ENCODE assay signal across 11 cellular contexts in genomic region chr1:156246241-156246761, GRCh38. TPM values are rescaled to one million over a fixed set of nuclear protein-coding genes. Genes with fewer than 3 reads are reported as not detected.
DNase-seq lines count a peak whose midpoint lies in the region; ATAC-seq, FAIRE-seq and TF ChIP-seq lines count a peak whose summit lies in the region.
"Had no signal": no experiment of that assay in that cellular context is flagged by ENCODE, and none has a peak within 500 bp of the region (broad histone marks: within the 10 kb centered on the region; RNA-seq: fewer than 3 reads in every experiment).

No MANE protein-coding gene starts in this region.

- H3K4me3 ChIP-seq in HepG2 (replicated peaks in 1 of 3; ENCODE audit: insufficient read depth in 1 of 3, low read depth in 2 of 3, low read length in 3 of 3), result peak overlapping the region; percentile 28 to 65 (median 30); a peak in 4 of 6 replicates
- peak overlapping the region in 1 of 3 donors; percentile 21 for H3K4me3 ChIP-seq in right lobe of liver
- H3K4me3 ChIP-seq in endothelial cell of umbilical vein (replicated peaks in 1 of 3; ENCODE audit: insufficient read depth in 1 of 3, low read depth in 1 of 3, low read length in 3 of 3), result no peak overlapping the region
- peak overlapping the region; percentile 50 for H3K4me3 ChIP-seq in thoracic aorta

- DNase-seq in HepG2 (ENCODE audit: low spot score) (no peak), right lobe of liver (no peak), endothelial cell of umbilical vein (ENCODE audit: low read depth, low spot score) (no peak), thoracic aorta (ENCODE audit: low spot score) (no peak), GOT3 (lab: John Stamatoyannopoulos, UW) (no peak), NCI-H2081 treated with DMSO at 0.1 percent for 48 hours (lab: John Stamatoyannopoulos, UW) (no peak), activated gamma-delta T cell treated with Interleukin-2 at 50 U/mL for 16 hours (no peak)
- DNase-seq: KG1 had no signal

- H3K27me3 ChIP-seq in HepG2 (ENCODE audit: control insufficient read depth in 1 of 2, insufficient read depth in 2 of 2, low read length in 2 of 2), result no peaks in the 10 kb centered on the region
- H3K27me3 ChIP-seq in right lobe of liver, result no peaks in the 10 kb centered on the region
- H3K27me3 ChIP-seq in endothelial cell of umbilical vein (ENCODE audit: control insufficient read depth in 2 of 2, insufficient read depth in 2 of 2, low read length in 2 of 2), result peaks cover 0 to 4% of the 10 kb centered on the region in 2 experiments
- H3K27me3 ChIP-seq in thoracic aorta (replicated peaks; ENCODE audit: insufficient read depth), result no peaks in the 10 kb centered on the region
- H3K27me3 ChIP-seq: thyroid gland had no signal

- TF ChIP-seq EP300 in HepG2 (IDR thresholded peaks at IDR 0.05; ENCODE audit: low read depth in 2 of 2, low read length in 2 of 2) (no peak), HepG2 (CRISPR knock-in tag; IDR thresholded peaks at IDR 0.05; ENCODE audit: borderline replicate concordance) (no peak)

- POLR2A ChIA-PET in HepG2 (lab: Yijun Ruan, JAX) (interaction anchor here (0.8 to 1.5 kb wide), 5 partner anchors 9 to 36 kb away, joined by 3 to 7 read pairs (median 3); partner anchors contain the start of gene SMG5), endothelial cell of umbilical vein (lab: Charles Lee) (interaction anchor here (1.2 kb wide), 1 partner anchor 13 kb away, joined by 4 read pairs; no protein-coding TSS in a partner anchor)

- H3K9me3 ChIP-seq in HepG2 (ENCODE audit: low read length) (no peaks in the 10 kb centered on the region), right lobe of liver (no peaks in the 10 kb centered on the region), endothelial cell of umbilical vein (replicated peaks; ENCODE audit: control insufficient read depth, insufficient read depth, low read length) (no peaks in the 10 kb centered on the region), thoracic aorta (no peaks in the 10 kb centered on the region)
- H3K9me3 ChIP-seq: thyroid gland had no signal

- TF ChIP-seq POLR2A in HepG2 (IDR thresholded peaks at IDR 0.05; ENCODE audit: insufficient read depth in 1 of 2, low read depth in 2 of 2, low read length in 2 of 2) (no peak), right lobe of liver (IDR thresholded peaks at IDR 0.05) (no peak), endothelial cell of umbilical vein (IDR thresholded peaks at IDR 0.05; ENCODE audit: low read depth, low read length) (no peak)

- ATAC-seq in HepG2 (no peak), right lobe of liver (no peak), thoracic aorta (ENCODE audit: insufficient number of reproducible peaks, low FRiP score, low read depth) (no peak)

- TF ChIP-seq RAD21 in HepG2 (CRISPR knock-in tag; IDR thresholded peaks at IDR 0.05), result no peak

- H3K36me3 ChIP-seq in HepG2 (replicated peaks in 1 of 2; ENCODE audit: control insufficient read depth in 1 of 2, insufficient read depth in 2 of 2, low read length in 2 of 2), result peaks cover 9 to 20% of the 10 kb centered on the region in 2 experiments; a peak in 4 of 5 replicates
- H3K36me3 ChIP-seq in right lobe of liver, result peaks cover 0 to 21% (median 6%) of the 10 kb centered on the region in 4 donors
- H3K36me3 ChIP-seq in endothelial cell of umbilical vein (ENCODE audit: control insufficient read depth in 2 of 2, extremely low read depth in 1 of 2, insufficient read depth in 2 of 2, low read length in 2 of 2), result peaks cover 3 to 22% of the 10 kb centered on the region in 2 experiments
- H3K36me3 ChIP-seq in thoracic aorta, result peaks cover 21% of the 10 kb centered on the region

- H3K9me1 ChIP-seq in endothelial cell of umbilical vein (replicated peaks; ENCODE audit: control insufficient read depth, extremely low read depth, insufficient read depth, low read length), result no peaks in the 10 kb centered on the region

- 47% methylated on average over 9 of the region's 10 CpGs for WGBS in HepG2 (ENCODE audit: low lambda C conversion rate)
- 38% methylated on average over 4 of the region's 10 CpGs for WGBS in right lobe of liver (ENCODE audit: insufficient coverage, low coverage, low lambda C conversion rate, missing lambda C conversion rate)

- BruUV-seq in HepG2 (replicated peaks; lab: Mats Ljungman, UMichigan) (no TSS peak), endothelial cell of umbilical vein (replicated peaks; lab: Mats Ljungman, UMichigan) (no TSS peak)

- H2AFZ ChIP-seq in HepG2 (ENCODE audit: low read length) (no peak overlapping the region), endothelial cell of umbilical vein (ENCODE audit: low read depth, low read length) (peak overlapping the region; percentile 12)

- peaks cover 34% of the 10 kb centered on the region for H3K4me1 ChIP-seq in HepG2 (ENCODE audit: insufficient read depth, low read length)
- peaks cover 0 to 10% (median 0%) of the 10 kb centered on the region in 4 donors for H3K4me1 ChIP-seq in right lobe of liver
- H3K4me1 ChIP-seq in endothelial cell of umbilical vein (ENCODE audit: control insufficient read depth, extremely low read depth, insufficient read depth, low read length), result peaks cover 9% of the 10 kb centered on the region
- peaks cover 0 to 28% of the 10 kb centered on the region in 2 donors for H3K4me1 ChIP-seq in thoracic aorta (ENCODE audit: control insufficient read depth in 1 of 2, low read depth in 2 of 2)

- H3K27ac ChIP-seq in HepG2 (ENCODE audit: extremely low read length, insufficient read depth, low read length) (no peak overlapping the region), right lobe of liver (no peak overlapping the region), VCaP (peak overlapping the region; percentile 40; the same call in 1 of the 2 replicates), endothelial cell of umbilical vein (ENCODE audit: insufficient read depth, low read depth, low read length) (no peak overlapping the region), thoracic aorta (no peak overlapping the region)
- H3K27ac ChIP-seq: C4-2B, thyroid gland had no signal

- TF ChIP-seq CTCF in HepG2 (CRISPR knock-in tag; IDR thresholded peaks at IDR 0.05) (no peak), right lobe of liver (IDR thresholded peaks at IDR 0.05) (no peak), VCaP (conservative IDR thresholded peaks at IDR 0.05) (no peak), endothelial cell of umbilical vein (IDR thresholded peaks at IDR 0.05; ENCODE audit: extremely low read depth in 1 of 2, insufficient read depth in 1 of 2, low read depth in 1 of 2, low read length in 2 of 2) (no peak), thoracic aorta (IDR thresholded peaks at IDR 0.05) (no peak)

- H4K20me1 ChIP-seq in HepG2 (ENCODE audit: insufficient read depth, low read length) (no peaks in the 10 kb centered on the region), endothelial cell of umbilical vein (replicated peaks; ENCODE audit: control insufficient read depth, extremely low read depth, insufficient read depth, low read length) (no peaks in the 10 kb centered on the region)

- FAIRE-seq in HepG2 (lab: Jason Lieb, UNC) (no peak), endothelial cell of umbilical vein (lab: Jason Lieb, UNC) (no peak)

- H3K9ac ChIP-seq in HepG2 (ENCODE audit: insufficient read depth, low read depth, low read length) (peak overlapping the region; percentile 53), endothelial cell of umbilical vein (replicated peaks; ENCODE audit: extremely low read depth, insufficient read depth, low read length) (no peak overlapping the region)

- dilution Hi-C loops in endothelial cell of umbilical vein (cut with MboI; ENCODE audit: extremely low pct_ligation_motif_present, low sequenced_read_pairs), result no loop called here

- H3K4me2 ChIP-seq in HepG2 (ENCODE audit: low read depth, low read length), result peak overlapping the region; percentile 92
- H3K4me2 ChIP-seq in endothelial cell of umbilical vein (ENCODE audit: insufficient read depth, low read length), result no peak overlapping the region

- intact Hi-C loops in HepG2 (cut with micrococcal nuclease; ENCODE audit: unreplicated experiment), result no loop called here
- intact Hi-C loops in right lobe of liver (cut with DNase I), result loop anchor here in 1 of 2 donors (10.0 kb wide), 1 partner anchor 112 kb away; no protein-coding TSS in a partner anchor
- intact Hi-C loops in endothelial cell of umbilical vein (cut with micrococcal nuclease), result no loop called here

- in situ Hi-C loops in HepG2 (cut with HindIII; ENCODE audit: extremely low pct_ligation_motif_present, low pct_unique_long_range_greater_than_20kb), result no loop called here

- no peaks in the 10 kb centered on the region for H3K79me2 ChIP-seq in HepG2 (ENCODE audit: insufficient read depth, low read length)
- H3K79me2 ChIP-seq in endothelial cell of umbilical vein (ENCODE audit: control insufficient read depth, insufficient read depth, low read length), result no peaks in the 10 kb centered on the region

- CTCF ChIA-PET in HepG2 (lab: Yijun Ruan, JAX; ENCODE audit: low intra/inter-chr PET ratio, low total read pairs), result no interaction called here
- CTCF ChIA-PET in endothelial cell of umbilical vein (lab: Charles Lee), result interaction anchor here (1.7 to 3.8 kb wide), 3 partner anchors 12 to 101 kb away, joined by 7 to 17 read pairs (median 12); no protein-coding TSS in a partner anchor

RNA-seq across cellular contexts. Expression of gene PAQR6, which starts 1.6 kb away (rescaled TPM):
- total RNA-seq in HepG2 (2016; rRNA removed; fragmentation: Illumina TruSeq; extraction: Trizol) (0.14 and 0.82 TPM in 2 replicates), right lobe of liver (1 to 10 TPM in 3 of 6 experiments, under 1 TPM in 3; 0.43 to 4.0 (median 1.1) TPM), endothelial cell of umbilical vein (1.6 and 2.2 TPM in 2 replicates), thoracic aorta (1 to 10 TPM in 1 of 2 donors, under 1 TPM in 1; 0.27 to 2.5 TPM)
- 0.26 TPM in 1 of 2 replicates, not detected in the other for total RNA-seq in HepG2 (2016; cell fraction: cytosol; rRNA removed; fragmentation: Illumina TruSeq; extraction: Trizol; ENCODE audit: low read depth)
- 0.10 and 0.71 TPM in 2 replicates for total RNA-seq in HepG2 (2016; cell fraction: insoluble cytoplasmic fraction; rRNA removed; fragmentation: Illumina TruSeq; extraction: Trizol)
- total RNA-seq in HepG2 (2016; cell fraction: membrane; rRNA removed; fragmentation: Illumina TruSeq; extraction: Trizol), result 0.34 and 0.43 TPM in 2 replicates
- total RNA-seq in HepG2 (2016; cell fraction: nucleus; rRNA removed; fragmentation: Illumina TruSeq; extraction: Trizol), result 1.0 and 1.1 TPM in 2 replicates
- polyA plus RNA-seq in HepG2 (2011; rRNA removed) (1.4 and 2.0 TPM in 2 replicates), endothelial cell of umbilical vein (1.3 and 1.6 TPM in 2 replicates)
- polyA plus RNA-seq in HepG2 (2011; cell fraction: cytosol; rRNA removed), result 0.21 and 0.47 TPM in 2 replicates
- polyA plus RNA-seq in HepG2 (2011; cell fraction: nucleus; rRNA removed), result 25.1 and 43.0 TPM in 2 replicates
- polyA plus RNA-seq in HepG2 (2012), result 2.4 and 4.5 TPM in 2 replicates
- polyA plus RNA-seq in HepG2 (2016; cell fraction: cytosol; fragmentation: Illumina TruSeq; extraction: Trizol; ENCODE audit: low read depth), result 0.09 and 0.17 TPM in 2 replicates
- polyA plus RNA-seq in HepG2 (2016; cell fraction: insoluble cytoplasmic fraction; fragmentation: Illumina TruSeq; extraction: Trizol; ENCODE audit: low read depth), result 0.32 and 0.57 TPM in 2 replicates
- polyA plus RNA-seq in HepG2 (2016; cell fraction: membrane; fragmentation: Illumina TruSeq; extraction: Trizol; ENCODE audit: low read depth), result 0.24 and 0.26 TPM in 2 replicates
- polyA plus RNA-seq in HepG2 (2016; cell fraction: nucleus; fragmentation: Illumina TruSeq; extraction: Trizol; ENCODE audit: insufficient read depth, low read depth), result 3.7 and 4.1 TPM in 2 replicates
- polyA minus RNA-seq in HepG2 (2011; rRNA and poly(A)+ RNA removed; ENCODE audit: low replicate concordance), result 0.98 and 1.0 TPM in 2 replicates
- 0.59 and 1.9 TPM in 2 replicates for polyA minus RNA-seq in HepG2 (2011; cell fraction: cytosol; rRNA and poly(A)+ RNA removed)
- 1.9 and 2.4 TPM in 2 replicates for polyA minus RNA-seq in HepG2 (2011; cell fraction: nucleus; rRNA and poly(A)+ RNA removed)
- 0.05 and 0.17 TPM in 2 replicates for polyA plus RNA-seq in endothelial cell of umbilical vein (2011; cell fraction: cytosol; rRNA removed)
- 4.4 and 5.6 TPM in 2 replicates for polyA plus RNA-seq in endothelial cell of umbilical vein (2011; cell fraction: nucleus; rRNA removed)
- polyA plus RNA-seq in endothelial cell of umbilical vein (2012), result 0.94 and 1.4 TPM in 2 replicates
- 0.68 TPM in 1 of 2 replicates, not detected in the other for polyA minus RNA-seq in endothelial cell of umbilical vein
- polyA minus RNA-seq in endothelial cell of umbilical vein (2011; cell fraction: cytosol; rRNA and poly(A)+ RNA removed), result 0.72 TPM
- 1.1 and 1.5 TPM in 2 replicates for polyA minus RNA-seq in endothelial cell of umbilical vein (2011; cell fraction: nucleus; rRNA and poly(A)+ RNA removed)

RNA-seq across cellular contexts. Expression of gene BGLAP, which starts 4.3 kb away (rescaled TPM):
- total RNA-seq in HepG2 (2016; rRNA removed; fragmentation: Illumina TruSeq; extraction: Trizol) (0.62 TPM in 1 of 2 replicates, not detected in the other), right lobe of liver (1 to 10 TPM in 3 of 6 experiments, under 1 TPM in 1, not detected in 2; 0.44 to 1.5 (median 1.2) TPM), endothelial cell of umbilical vein (1.0 and 2.4 TPM in 2 replicates), thoracic aorta (not detected)
- not detected in 2 replicates for total RNA-seq in HepG2 (2016; cell fraction: cytosol; rRNA removed; fragmentation: Illumina TruSeq; extraction: Trizol; ENCODE audit: low read depth)
- 0.32 TPM in 1 of 2 replicates, not detected in the other for total RNA-seq in HepG2 (2016; cell fraction: insoluble cytoplasmic fraction; rRNA removed; fragmentation: Illumina TruSeq; extraction: Trizol)
- total RNA-seq in HepG2 (2016; cell fraction: membrane; rRNA removed; fragmentation: Illumina TruSeq; extraction: Trizol), result not detected in 2 replicates
- 1.1 and 1.5 TPM in 2 replicates for total RNA-seq in HepG2 (2016; cell fraction: nucleus; rRNA removed; fragmentation: Illumina TruSeq; extraction: Trizol)
- polyA plus RNA-seq in HepG2 (2011; rRNA removed) (1.4 and 1.6 TPM in 2 replicates), endothelial cell of umbilical vein (0.65 and 1.2 TPM in 2 replicates)
- polyA plus RNA-seq in HepG2 (2011; cell fraction: cytosol; rRNA removed), result 0.29 and 0.40 TPM in 2 replicates
- polyA plus RNA-seq in HepG2 (2011; cell fraction: nucleus; rRNA removed), result 9.8 and 12.1 TPM in 2 replicates
- 1.3 TPM in 2 replicates for polyA plus RNA-seq in HepG2 (2012)
- not detected in 2 replicates for polyA plus RNA-seq in HepG2 (2016; cell fraction: cytosol; fragmentation: Illumina TruSeq; extraction: Trizol; ENCODE audit: low read depth)
- 0.29 TPM in 1 of 2 replicates, not detected in the other for polyA plus RNA-seq in HepG2 (2016; cell fraction: insoluble cytoplasmic fraction; fragmentation: Illumina TruSeq; extraction: Trizol; ENCODE audit: low read depth)
- not detected in 2 replicates for polyA plus RNA-seq in HepG2 (2016; cell fraction: membrane; fragmentation: Illumina TruSeq; extraction: Trizol; ENCODE audit: low read depth)
- 2.1 TPM in 2 replicates for polyA plus RNA-seq in HepG2 (2016; cell fraction: nucleus; fragmentation: Illumina TruSeq; extraction: Trizol; ENCODE audit: insufficient read depth, low read depth)
- polyA minus RNA-seq in HepG2 (2011; rRNA and poly(A)+ RNA removed; ENCODE audit: low replicate concordance), result 1.4 and 2.2 TPM in 2 replicates
- polyA minus RNA-seq in HepG2 (2011; cell fraction: cytosol; rRNA and poly(A)+ RNA removed), result not detected in 2 replicates
- polyA minus RNA-seq in HepG2 (2011; cell fraction: nucleus; rRNA and poly(A)+ RNA removed), result 1.9 and 2.0 TPM in 2 replicates
- polyA plus RNA-seq in endothelial cell of umbilical vein (2011; cell fraction: cytosol; rRNA removed), result 0.14 and 0.35 TPM in 2 replicates
- 3.2 and 3.3 TPM in 2 replicates for polyA plus RNA-seq in endothelial cell of umbilical vein (2011; cell fraction: nucleus; rRNA removed)
- 0.31 and 0.37 TPM in 2 replicates for polyA plus RNA-seq in endothelial cell of umbilical vein (2012)
- polyA minus RNA-seq in endothelial cell of umbilical vein, result 0.95 TPM in 1 of 2 replicates, not detected in the other
- not detected for polyA minus RNA-seq in endothelial cell of umbilical vein (2011; cell fraction: cytosol; rRNA and poly(A)+ RNA removed)
- 1.6 and 4.2 TPM in 2 replicates for polyA minus RNA-seq in endothelial cell of umbilical vein (2011; cell fraction: nucleus; rRNA and poly(A)+ RNA removed)

RNA-seq across cellular contexts. Expression of gene PMF1, which starts 33.5 kb away (rescaled TPM):
- total RNA-seq in HepG2 (2016; rRNA removed; fragmentation: Illumina TruSeq; extraction: Trizol) (89.0 and 94.7 TPM in 2 replicates), right lobe of liver (10 to 100 TPM; 21.8 to 33.8 (median 24.8) TPM), endothelial cell of umbilical vein (58.4 and 61.6 TPM in 2 replicates), thoracic aorta (10 to 100 TPM; 26.4 to 33.2 TPM)
- total RNA-seq in HepG2 (2016; cell fraction: cytosol; rRNA removed; fragmentation: Illumina TruSeq; extraction: Trizol; ENCODE audit: low read depth), result 17.5 TPM in 2 replicates
- total RNA-seq in HepG2 (2016; cell fraction: insoluble cytoplasmic fraction; rRNA removed; fragmentation: Illumina TruSeq; extraction: Trizol), result 82.4 and 93.0 TPM in 2 replicates
- 27.4 and 27.7 TPM in 2 replicates for total RNA-seq in HepG2 (2016; cell fraction: membrane; rRNA removed; fragmentation: Illumina TruSeq; extraction: Trizol)
- total RNA-seq in HepG2 (2016; cell fraction: nucleus; rRNA removed; fragmentation: Illumina TruSeq; extraction: Trizol), result 33.3 and 36.6 TPM in 2 replicates
- polyA plus RNA-seq in HepG2 (2011; rRNA removed) (68.4 and 72.5 TPM in 2 replicates), endothelial cell of umbilical vein (134 and 147 TPM in 2 replicates)
- 86.5 and 119 TPM in 2 replicates for polyA plus RNA-seq in HepG2 (2011; cell fraction: cytosol; rRNA removed)
- polyA plus RNA-seq in HepG2 (2011; cell fraction: nucleus; rRNA removed), result 48.8 and 52.9 TPM in 2 replicates
- polyA plus RNA-seq in HepG2 (2012), result 33.5 and 43.4 TPM in 2 replicates
- 18.9 and 20.7 TPM in 2 replicates for polyA plus RNA-seq in HepG2 (2016; cell fraction: cytosol; fragmentation: Illumina TruSeq; extraction: Trizol; ENCODE audit: low read depth)
- polyA plus RNA-seq in HepG2 (2016; cell fraction: insoluble cytoplasmic fraction; fragmentation: Illumina TruSeq; extraction: Trizol; ENCODE audit: low read depth), result 86.3 and 93.3 TPM in 2 replicates
- polyA plus RNA-seq in HepG2 (2016; cell fraction: membrane; fragmentation: Illumina TruSeq; extraction: Trizol; ENCODE audit: low read depth), result 23.3 and 27.3 TPM in 2 replicates
- polyA plus RNA-seq in HepG2 (2016; cell fraction: nucleus; fragmentation: Illumina TruSeq; extraction: Trizol; ENCODE audit: insufficient read depth, low read depth), result 65.7 and 78.3 TPM in 2 replicates
- polyA minus RNA-seq in HepG2 (2011; rRNA and poly(A)+ RNA removed; ENCODE audit: low replicate concordance), result 42.8 and 60.1 TPM in 2 replicates
- polyA minus RNA-seq in HepG2 (2011; cell fraction: cytosol; rRNA and poly(A)+ RNA removed), result 14.4 and 17.2 TPM in 2 replicates
- 15.6 and 15.8 TPM in 2 replicates for polyA minus RNA-seq in HepG2 (2011; cell fraction: nucleus; rRNA and poly(A)+ RNA removed)
- 97.0 and 102 TPM in 2 replicates for polyA plus RNA-seq in endothelial cell of umbilical vein (2011; cell fraction: cytosol; rRNA removed)
- polyA plus RNA-seq in endothelial cell of umbilical vein (2011; cell fraction: nucleus; rRNA removed), result 64.6 and 66.0 TPM in 2 replicates
- 35.0 and 37.3 TPM in 2 replicates for polyA plus RNA-seq in endothelial cell of umbilical vein (2012)
- polyA minus RNA-seq in endothelial cell of umbilical vein, result 36.0 and 43.0 TPM in 2 replicates
- 28.6 TPM for polyA minus RNA-seq in endothelial cell of umbilical vein (2011; cell fraction: cytosol; rRNA and poly(A)+ RNA removed)
- polyA minus RNA-seq in endothelial cell of umbilical vein (2011; cell fraction: nucleus; rRNA and poly(A)+ RNA removed), result 14.3 and 15.8 TPM in 2 replicates

RNA-seq across cellular contexts. Expression of gene SMG5, which starts 36.3 kb away (rescaled TPM):
- total RNA-seq in HepG2 (2016; rRNA removed; fragmentation: Illumina TruSeq; extraction: Trizol) (63.3 and 84.0 TPM in 2 replicates), right lobe of liver (10 to 100 TPM; 28.1 to 58.8 (median 48.2) TPM), endothelial cell of umbilical vein (79.0 and 82.6 TPM in 2 replicates), thoracic aorta (10 to 100 TPM; 57.8 to 72.7 TPM)
- total RNA-seq in HepG2 (2016; cell fraction: cytosol; rRNA removed; fragmentation: Illumina TruSeq; extraction: Trizol; ENCODE audit: low read depth), result 12.6 and 13.1 TPM in 2 replicates
- total RNA-seq in HepG2 (2016; cell fraction: insoluble cytoplasmic fraction; rRNA removed; fragmentation: Illumina TruSeq; extraction: Trizol), result 55.1 and 82.8 TPM in 2 replicates
- total RNA-seq in HepG2 (2016; cell fraction: membrane; rRNA removed; fragmentation: Illumina TruSeq; extraction: Trizol), result 44.2 and 45.4 TPM in 2 replicates
- total RNA-seq in HepG2 (2016; cell fraction: nucleus; rRNA removed; fragmentation: Illumina TruSeq; extraction: Trizol), result 75.1 and 86.3 TPM in 2 replicates
- polyA plus RNA-seq in HepG2 (2011; rRNA removed) (50.5 and 65.4 TPM in 2 replicates), endothelial cell of umbilical vein (32.6 and 37.4 TPM in 2 replicates)
- 20.9 and 25.1 TPM in 2 replicates for polyA plus RNA-seq in HepG2 (2011; cell fraction: cytosol; rRNA removed)
- 352 and 450 TPM in 2 replicates for polyA plus RNA-seq in HepG2 (2011; cell fraction: nucleus; rRNA removed)
- 45.3 and 71.3 TPM in 2 replicates for polyA plus RNA-seq in HepG2 (2012)
- polyA plus RNA-seq in HepG2 (2016; cell fraction: cytosol; fragmentation: Illumina TruSeq; extraction: Trizol; ENCODE audit: low read depth), result 5.4 and 6.5 TPM in 2 replicates
- 37.6 and 46.7 TPM in 2 replicates for polyA plus RNA-seq in HepG2 (2016; cell fraction: insoluble cytoplasmic fraction; fragmentation: Illumina TruSeq; extraction: Trizol; ENCODE audit: low read depth)
- 22.0 and 23.8 TPM in 2 replicates for polyA plus RNA-seq in HepG2 (2016; cell fraction: membrane; fragmentation: Illumina TruSeq; extraction: Trizol; ENCODE audit: low read depth)
- 139 and 147 TPM in 2 replicates for polyA plus RNA-seq in HepG2 (2016; cell fraction: nucleus; fragmentation: Illumina TruSeq; extraction: Trizol; ENCODE audit: insufficient read depth, low read depth)
- 53.9 and 57.0 TPM in 2 replicates for polyA minus RNA-seq in HepG2 (2011; rRNA and poly(A)+ RNA removed; ENCODE audit: low replicate concordance)
- 10.8 and 16.1 TPM in 2 replicates for polyA minus RNA-seq in HepG2 (2011; cell fraction: cytosol; rRNA and poly(A)+ RNA removed)
- polyA minus RNA-seq in HepG2 (2011; cell fraction: nucleus; rRNA and poly(A)+ RNA removed), result 54.7 and 55.9 TPM in 2 replicates
- 33.0 and 33.5 TPM in 2 replicates for polyA plus RNA-seq in endothelial cell of umbilical vein (2011; cell fraction: cytosol; rRNA removed)
- 122 and 137 TPM in 2 replicates for polyA plus RNA-seq in endothelial cell of umbilical vein (2011; cell fraction: nucleus; rRNA removed)
- 44.6 and 45.9 TPM in 2 replicates for polyA plus RNA-seq in endothelial cell of umbilical vein (2012)
- 48.6 and 49.1 TPM in 2 replicates for polyA minus RNA-seq in endothelial cell of umbilical vein
- 22.1 TPM for polyA minus RNA-seq in endothelial cell of umbilical vein (2011; cell fraction: cytosol; rRNA and poly(A)+ RNA removed)
- polyA minus RNA-seq in endothelial cell of umbilical vein (2011; cell fraction: nucleus; rRNA and poly(A)+ RNA removed), result 39.4 and 45.9 TPM in 2 replicates

RNA-seq across cellular contexts. Expression of gene TMEM79, which starts 37.8 kb away (rescaled TPM):
- 1.0 and 1.9 TPM in 2 replicates for total RNA-seq in HepG2 (2016; rRNA removed; fragmentation: Illumina TruSeq; extraction: Trizol)
- total RNA-seq in HepG2 (2016; cell fraction: cytosol; rRNA removed; fragmentation: Illumina TruSeq; extraction: Trizol; ENCODE audit: low read depth), result 1.1 and 1.5 TPM in 2 replicates
- 0.64 and 1.5 TPM in 2 replicates for total RNA-seq in HepG2 (2016; cell fraction: insoluble cytoplasmic fraction; rRNA removed; fragmentation: Illumina TruSeq; extraction: Trizol)
- total RNA-seq in HepG2 (2016; cell fraction: membrane; rRNA removed; fragmentation: Illumina TruSeq; extraction: Trizol), result 1.1 and 1.3 TPM in 2 replicates
- total RNA-seq in HepG2 (2016; cell fraction: nucleus; rRNA removed; fragmentation: Illumina TruSeq; extraction: Trizol), result 2.0 and 2.1 TPM in 2 replicates
- 0.99 and 1.2 TPM in 2 replicates for polyA plus RNA-seq in HepG2 (2011; rRNA removed)
- polyA plus RNA-seq in HepG2 (2011; cell fraction: cytosol; rRNA removed), result 0.76 and 0.85 TPM in 2 replicates
- 5.2 and 5.4 TPM in 2 replicates for polyA plus RNA-seq in HepG2 (2011; cell fraction: nucleus; rRNA removed)
- 1.4 and 1.9 TPM in 2 replicates for polyA plus RNA-seq in HepG2 (2012)
- 0.53 and 0.85 TPM in 2 replicates for polyA plus RNA-seq in HepG2 (2016; cell fraction: cytosol; fragmentation: Illumina TruSeq; extraction: Trizol; ENCODE audit: low read depth)
- 1.1 and 1.6 TPM in 2 replicates for polyA plus RNA-seq in HepG2 (2016; cell fraction: insoluble cytoplasmic fraction; fragmentation: Illumina TruSeq; extraction: Trizol; ENCODE audit: low read depth)
- polyA plus RNA-seq in HepG2 (2016; cell fraction: membrane; fragmentation: Illumina TruSeq; extraction: Trizol; ENCODE audit: low read depth), result 1.3 and 1.7 TPM in 2 replicates
- 5.3 and 6.9 TPM in 2 replicates for polyA plus RNA-seq in HepG2 (2016; cell fraction: nucleus; fragmentation: Illumina TruSeq; extraction: Trizol; ENCODE audit: insufficient read depth, low read depth)
- 2.6 and 8.0 TPM in 2 replicates for polyA minus RNA-seq in HepG2 (2011; rRNA and poly(A)+ RNA removed; ENCODE audit: low replicate concordance)
- 0.40 and 0.44 TPM in 2 replicates for polyA minus RNA-seq in HepG2 (2011; cell fraction: cytosol; rRNA and poly(A)+ RNA removed)
- 3.3 and 5.2 TPM in 2 replicates for polyA minus RNA-seq in HepG2 (2011; cell fraction: nucleus; rRNA and poly(A)+ RNA removed)
- 1 to 10 TPM in 4 of 6 experiments, under 1 TPM in 2; 0.55 to 2.1 (median 1.5) TPM for total RNA-seq in right lobe of liver
- 3.0 TPM in 2 replicates for total RNA-seq in endothelial cell of umbilical vein
- 4.8 and 5.6 TPM in 2 replicates for polyA plus RNA-seq in endothelial cell of umbilical vein
- 2.4 and 2.9 TPM in 2 replicates for polyA plus RNA-seq in endothelial cell of umbilical vein (2011; cell fraction: cytosol; rRNA removed)
- 5.7 and 6.1 TPM in 2 replicates for polyA plus RNA-seq in endothelial cell of umbilical vein (2011; cell fraction: nucleus; rRNA removed)
- 1.9 and 2.0 TPM in 2 replicates for polyA plus RNA-seq in endothelial cell of umbilical vein (2012)
- 1.4 and 3.2 TPM in 2 replicates for polyA minus RNA-seq in endothelial cell of umbilical vein
- 4.0 TPM for polyA minus RNA-seq in endothelial cell of umbilical vein (2011; cell fraction: cytosol; rRNA and poly(A)+ RNA removed)
- polyA minus RNA-seq in endothelial cell of umbilical vein (2011; cell fraction: nucleus; rRNA and poly(A)+ RNA removed), result 1.4 and 3.4 TPM in 2 replicates
- 1 to 10 TPM in 1 of 2 donors, under 1 TPM in 1; 0.56 to 5.0 TPM for total RNA-seq in thoracic aorta

Comparison
In these comparisons a context has a peak if more than half of its experiments do, and no peak if none do; other contexts are left out.
1. H3K4me3 ChIP-seq: peak in HepG2 (3 of 3) and thoracic aorta (single experiment); none in endothelial cell of umbilical vein (0 of 3).